In genomic region chr1:890661-891060, GRCh38 we compare ENCODE assay signal across 20 cellular contexts. TPM values are rescaled to one million over a fixed set of nuclear protein-coding genes. Genes with fewer than 3 reads are reported as not detected.
DNase-seq lines count a peak whose midpoint lies in the region; ATAC-seq and TF ChIP-seq lines count a peak whose summit lies in the region.
"Had no signal": no experiment of that assay in that cellular context is flagged by ENCODE, and none has a peak within 500 bp of the region (broad histone marks: within the 10 kb centered on the region; RNA-seq: fewer than 3 reads in every experiment).

No MANE protein-coding gene starts in this region.

- TF ChIP-seq CTCF in glutamatergic neuron (IDR thresholded peaks at IDR 0.05; ENCODE audit: partially characterized antibody, unreplicated experiment) = no peak

- H3K4me1 Mint-ChIP-seq in activated T-cell treated with anti-CD3 and anti-CD28 coated beads, Interleukin-2, amount 50 U/mL, for 72 hours (ENCODE audit: low read depth) = peaks cover 19% of the 10 kb centered on the region
- H3K4me1 Mint-ChIP-seq in T-helper 2 cell treated with Interferon-gamma antibody and Interleukin-4, amounts not matched to agents 5 μg/mL and 100 μg/mL, for 36 hours (ENCODE audit: low read depth) = peaks cover 9% of the 10 kb centered on the region
- no peaks in the 10 kb centered on the region for H3K4me1 Mint-ChIP-seq in stimulated activated naive B cell treated with anti-CD40 and anti-IgM and Interleukin-4, amounts not matched to agents 10 μg/mL and 1 μg/mL and 100 μg/mL, for 72 hours
- peaks cover 9% of the 10 kb centered on the region for H3K4me1 Mint-ChIP-seq in glutamatergic neuron (ENCODE audit: low read depth, unreplicated experiment)

- H3K4me3 Mint-ChIP-seq in activated T-cell treated with anti-CD3 and anti-CD28 coated beads, Interleukin-2, amount 50 U/mL, for 72 hours = peak overlapping the region; percentile 46 to 62
- peak overlapping the region; percentile 30 for H3K4me3 Mint-ChIP-seq in T-helper 2 cell treated with Interferon-gamma antibody and Interleukin-4, amounts not matched to agents 5 μg/mL and 100 μg/mL, for 36 hours
- H3K4me3 Mint-ChIP-seq in stimulated activated naive B cell treated with anti-CD40 and anti-IgM and Interleukin-4, amounts not matched to agents 10 μg/mL and 1 μg/mL and 100 μg/mL, for 72 hours = no peak overlapping the region
- no peak overlapping the region for H3K4me3 Mint-ChIP-seq in glutamatergic neuron (ENCODE audit: unreplicated experiment)
- H3K4me3 Mint-ChIP-seq: CD4-positive, CD25-positive, alpha-beta regulatory T cell had no signal

- no peak for DNase-seq in activated T-cell treated with anti-CD3 and anti-CD28 coated beads, Interleukin-2, amount 50 U/mL, for 72 hours
- no peak for DNase-seq in activated T-cell treated with anti-CD3 and anti-CD28 coated beads, Interleukin-2, amount 50 U/mL, for 48 hours
- DNase-seq in EH (ENCODE audit: low read depth) (peak; percentile 22), iris pigment epithelial cell (ENCODE audit: low read depth) (peak; percentile 52), glutamatergic neuron (no peak)
- DNase-seq in T-helper 2 cell treated with Interferon-gamma antibody and Interleukin-4, amounts not matched to agents 5 μg/mL and 100 μg/mL, for 36 hours (ENCODE audit: low spot score) = no peak
- DNase-seq in stimulated activated naive B cell treated with anti-CD40 and anti-IgM and Interleukin-4, amounts not matched to agents 10 μg/mL and 1 μg/mL and 100 μg/mL, for 72 hours = no peak
- no peak for DNase-seq in effector CD8-positive, alpha-beta T cell (lab: John Stamatoyannopoulos, UW)
- DNase-seq: BE2C; CD4-positive, CD25-positive, alpha-beta regulatory T cell; COR-L47; DND-41; MV-4-11; NCI-H1417; NCI-H187; NCI-H2107; NCI-H446 treated with DMSO at 0.1 percent for 48 hours; NCI-H526 treated with DMSO at 0.1 percent for 48 hours; OCI-M1 had no signal

- peak; percentile 72 to 77 for ATAC-seq in activated T-cell treated with anti-CD3 and anti-CD28 coated beads, Interleukin-2, amount 50 U/mL, for 72 hours (replicated peaks in 1 of 2)
- ATAC-seq in stimulated activated naive B cell treated with anti-CD40 and anti-IgM and Interleukin-4, amounts not matched to agents 10 μg/mL and 1 μg/mL and 100 μg/mL, for 72 hours (replicated peaks) = no peak
- ATAC-seq: A549 had no signal

- no peaks in the 10 kb centered on the region for H3K9me3 Mint-ChIP-seq in activated T-cell treated with anti-CD3 and anti-CD28 coated beads, Interleukin-2, amount 50 U/mL, for 72 hours
- H3K9me3 Mint-ChIP-seq in T-helper 2 cell treated with Interferon-gamma antibody and Interleukin-4, amounts not matched to agents 5 μg/mL and 100 μg/mL, for 36 hours = no peaks in the 10 kb centered on the region
- no peaks in the 10 kb centered on the region for H3K9me3 Mint-ChIP-seq in stimulated activated naive B cell treated with anti-CD40 and anti-IgM and Interleukin-4, amounts not matched to agents 10 μg/mL and 1 μg/mL and 100 μg/mL, for 72 hours
- peaks cover 9% of the 10 kb centered on the region for H3K9me3 Mint-ChIP-seq in glutamatergic neuron (ENCODE audit: unreplicated experiment)

- H3K27me3 Mint-ChIP-seq in activated T-cell treated with anti-CD3 and anti-CD28 coated beads, Interleukin-2, amount 50 U/mL, for 72 hours (ENCODE audit: low read depth) = peaks cover 39% of the 10 kb centered on the region
- H3K27me3 Mint-ChIP-seq in T-helper 2 cell treated with Interferon-gamma antibody and Interleukin-4, amounts not matched to agents 5 μg/mL and 100 μg/mL, for 36 hours (ENCODE audit: low read depth) = peaks cover 49% of the 10 kb centered on the region
- peaks cover 48 to 66% of the 10 kb centered on the region in 2 donors for H3K27me3 Mint-ChIP-seq in stimulated activated naive B cell treated with anti-CD40 and anti-IgM and Interleukin-4, amounts not matched to agents 10 μg/mL and 1 μg/mL and 100 μg/mL, for 72 hours
- peaks cover 4% of the 10 kb centered on the region for H3K27me3 Mint-ChIP-seq in glutamatergic neuron (ENCODE audit: unreplicated experiment)

- H3K27ac Mint-ChIP-seq in activated T-cell treated with anti-CD3 and anti-CD28 coated beads, Interleukin-2, amount 50 U/mL, for 72 hours = no peak overlapping the region
- H3K27ac Mint-ChIP-seq in T-helper 2 cell treated with Interferon-gamma antibody and Interleukin-4, amounts not matched to agents 5 μg/mL and 100 μg/mL, for 36 hours = peak overlapping the region; percentile 27
- H3K27ac Mint-ChIP-seq in stimulated activated naive B cell treated with anti-CD40 and anti-IgM and Interleukin-4, amounts not matched to agents 10 μg/mL and 1 μg/mL and 100 μg/mL, for 72 hours = no peak overlapping the region
- no peak overlapping the region for H3K27ac Mint-ChIP-seq in glutamatergic neuron (ENCODE audit: unreplicated experiment)
- H3K27ac Mint-ChIP-seq: CD4-positive, CD25-positive, alpha-beta regulatory T cell had no signal

- H3K36me3 Mint-ChIP-seq in activated T-cell treated with anti-CD3 and anti-CD28 coated beads, Interleukin-2, amount 50 U/mL, for 72 hours (ENCODE audit: insufficient read depth in 2 of 2) = no peaks in the 10 kb centered on the region
- H3K36me3 Mint-ChIP-seq in T-helper 2 cell treated with Interferon-gamma antibody and Interleukin-4, amounts not matched to agents 5 μg/mL and 100 μg/mL, for 36 hours (ENCODE audit: low read depth) = no peaks in the 10 kb centered on the region
- H3K36me3 Mint-ChIP-seq in stimulated activated naive B cell treated with anti-CD40 and anti-IgM and Interleukin-4, amounts not matched to agents 10 μg/mL and 1 μg/mL and 100 μg/mL, for 72 hours = peaks cover 0 to 3% of the 10 kb centered on the region in 2 donors
- peaks cover 7% of the 10 kb centered on the region for H3K36me3 Mint-ChIP-seq in glutamatergic neuron (ENCODE audit: unreplicated experiment)
- H3K36me3 Mint-ChIP-seq: CD4-positive, CD25-positive, alpha-beta regulatory T cell had no signal

RNA-seq across cellular contexts. Expression of gene SAMD11, which starts 33.1 kb away (rescaled TPM):
- under 1 TPM; 0.12 to 0.17 TPM for total RNA-seq in activated T-cell treated with anti-CD3 and anti-CD28 coated beads, Interleukin-2, amount 50 U/mL, for 72 hours
- 46.2 TPM for total RNA-seq in glutamatergic neuron (ENCODE audit: unreplicated experiment)
- total RNA-seq: CD4-positive, CD25-positive, alpha-beta regulatory T cell had no signal

Comparison
In these comparisons a context has a peak if more than half of its experiments do, and no peak if none do; other contexts are left out.
1. ATAC-seq: peak in activated T-cell treated with anti-CD3 and anti-CD28 coated beads, Interleukin-2, amount 50 U/mL, for 72 hours (2 of 2); none in stimulated activated naive B cell treated with anti-CD40 and anti-IgM and Interleukin-4, amounts not matched to agents 10 μg/mL and 1 μg/mL and 100 μg/mL, for 72 hours (0 of 2).
2. DNase-seq: peak in EH (single experiment) and iris pigment epithelial cell (single experiment); none in activated T-cell treated with anti-CD3 and anti-CD28 coated beads, Interleukin-2, amount 50 U/mL, for 72 hours (0 of 2), activated T-cell treated with anti-CD3 and anti-CD28 coated beads, Interleukin-2, amount 50 U/mL, for 48 hours (0 of 2), T-helper 2 cell treated with Interferon-gamma antibody and Interleukin-4, amounts not matched to agents 5 μg/mL and 100 μg/mL, for 36 hours (single experiment), stimulated activated naive B cell treated with anti-CD40 and anti-IgM and Interleukin-4, amounts not matched to agents 10 μg/mL and 1 μg/mL and 100 μg/mL, for 72 hours (single experiment), effector CD8-positive, alpha-beta T cell (single experiment) and glutamatergic neuron (single experiment).
3. H3K4me3 Mint-ChIP-seq: peak in activated T-cell treated with anti-CD3 and anti-CD28 coated beads, Interleukin-2, amount 50 U/mL, for 72 hours (2 of 2) and T-helper 2 cell treated with Interferon-gamma antibody and Interleukin-4, amounts not matched to agents 5 μg/mL and 100 μg/mL, for 36 hours (single experiment); none in stimulated activated naive B cell treated with anti-CD40 and anti-IgM and Interleukin-4, amounts not matched to agents 10 μg/mL and 1 μg/mL and 100 μg/mL, for 72 hours (0 of 2) and glutamatergic neuron (single experiment).
4. RNA of gene SAMD11, which starts 33.1 kb away (total RNA-seq): 46.2 TPM in glutamatergic neuron (single experiment); 0.12 to 0.17 TPM in activated T-cell treated with anti-CD3 and anti-CD28 coated beads, Interleukin-2, amount 50 U/mL, for 72 hours; every median in the first group is over 10 times any median in the second.